Comparison of ENCODE assay signal across 19 cellular contexts in the genomic region with DNA sequence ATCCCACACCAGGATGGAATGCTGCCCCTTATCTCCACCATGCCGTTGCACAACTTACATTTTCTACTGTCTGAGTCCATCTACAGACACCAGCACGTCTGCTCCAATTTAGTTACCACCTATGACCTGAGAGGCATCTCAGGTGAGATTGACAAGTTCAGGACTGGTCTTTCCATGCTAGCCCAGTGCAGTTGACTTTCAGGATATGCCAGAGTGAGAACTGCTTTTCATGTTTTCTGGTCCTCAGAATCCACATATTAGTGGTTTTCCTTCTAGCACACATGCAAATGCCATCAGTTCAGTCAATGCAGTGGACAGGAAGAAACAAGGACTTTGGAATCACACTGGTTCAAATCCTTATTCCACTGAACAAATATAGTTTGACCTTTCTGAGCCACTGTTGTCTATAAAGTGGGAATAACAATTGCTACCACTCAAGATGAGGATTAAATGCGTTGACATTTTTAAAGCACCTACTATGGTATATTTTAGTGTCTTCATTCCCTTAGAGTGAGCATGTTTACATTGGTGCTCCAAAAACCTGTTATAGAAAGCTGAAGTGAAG.
"Had no signal": no experiment of that assay in that cellular context is flagged by ENCODE, and none has a peak within 500 bp of the region (broad histone marks: within the 10 kb centered on the region; RNA-seq: fewer than 3 reads in every experiment).

No MANE protein-coding gene starts in this region.

- H3K4me2 ChIP-seq: neural progenitor cell had no signal

- FAIRE-seq: pancreas had no signal

- H3K27me3 ChIP-seq: dorsolateral prefrontal cortex, left lung, neural progenitor cell, pancreas, thyroid gland, upper lobe of left lung, uterus had no signal

- H2AFZ ChIP-seq: neural progenitor cell had no signal

- ATAC-seq: lower lobe of right lung; natural killer cell treated with Interleukin-12 subunit alpha and Interleukin-12 subunit beta and Interleukin-15 and Interleukin-18, amount 100 ng/mL, for 72 hours; sciatic nerve had no signal

- H3K9me3 ChIP-seq: left lung, lower lobe of right lung, pancreas, prostate gland, thyroid gland, upper lobe of left lung, uterus had no signal

- H3K4me3 ChIP-seq: dorsolateral prefrontal cortex, left lung, lower lobe of right lung, neural progenitor cell, pancreas, prostate gland, thyroid gland, upper lobe of left lung, uterus had no signal

- H3K9ac ChIP-seq: neural progenitor cell had no signal

- H3K4me1 ChIP-seq: left lung, neural progenitor cell, prostate gland, uterus had no signal

- H3K27ac ChIP-seq: dorsolateral prefrontal cortex, left lung, lower lobe of right lung, neural progenitor cell, pancreas, prostate gland, upper lobe of left lung, uterus had no signal

- DNase-seq: cortex of kidney; dorsolateral prefrontal cortex; effector CD8-positive, alpha-beta T cell; foreskin melanocyte; head of caudate nucleus; hippocampal formation; kidney glomerular epithelial cell; left lung; lower lobe of right lung; occipital lobe; pancreas; stimulated activated naive CD4-positive, alpha-beta T cell treated with Interleukin-2 at 50 U/mL for 16 hours; thyroid gland; upper lobe of left lung; uterus had no signal

- H3K36me3 ChIP-seq: left lung, lower lobe of right lung, neural progenitor cell, prostate gland, thyroid gland, upper lobe of left lung, uterus had no signal
